18 cellular contexts compared by ENCODE assay signal in the genomic region with DNA sequence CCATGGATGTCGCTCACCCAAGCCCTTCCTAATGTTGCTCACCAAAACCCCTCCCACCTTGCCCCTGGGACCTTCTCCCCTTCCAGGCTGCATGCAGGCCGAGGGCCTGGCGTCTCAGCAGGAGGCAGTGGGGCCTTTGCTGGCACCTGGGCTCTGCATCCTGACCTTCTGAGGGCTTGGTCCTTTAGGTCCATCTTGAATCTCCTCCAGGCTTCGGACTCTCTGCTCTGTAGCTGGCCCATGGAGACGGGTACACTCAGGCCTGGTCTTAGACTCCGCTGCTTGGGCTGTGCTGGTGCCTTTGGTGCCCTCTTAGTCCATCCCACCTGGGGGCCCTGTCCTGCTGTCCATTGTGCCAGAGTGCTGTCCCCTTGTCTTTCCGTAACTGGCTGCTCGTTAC. TPM values are rescaled to one million over a fixed set of nuclear protein-coding genes. Genes with fewer than 3 reads are reported as not detected.
DNase-seq lines count a peak whose midpoint lies in the region; ATAC-seq and TF ChIP-seq lines count a peak whose summit lies in the region.
"Had no signal": no experiment of that assay in that cellular context is flagged by ENCODE, and none has a peak within 500 bp of the region (broad histone marks: within the 10 kb centered on the region; RNA-seq: fewer than 3 reads in every experiment).

No MANE protein-coding gene starts in this region.

- CTCF ChIA-PET in MCF 10A (lab: Yijun Ruan, JAX) = interaction anchor here (0.9 to 2.6 kb wide), 3 partner anchors 10 to 1231 kb away, joined by 3 to 9 read pairs (median 6); no protein-coding TSS in a partner anchor

- ATAC-seq in stimulated activated naive CD8-positive, alpha-beta T cell treated with anti-CD3 and anti-CD28 coated beads, Interleukin-15, amount 100 ng/mL, for 72 hours = no peak
- no peak for ATAC-seq in heart right ventricle
- ATAC-seq: lower lobe of right lung, T-cell had no signal

- peak overlapping the region; percentile 67 for H3K9ac ChIP-seq in OCI-LY1 (ENCODE audit: low read length)
- H3K9ac ChIP-seq: parathyroid adenoma had no signal

- H3K27ac ChIP-seq in breast epithelium (no peak overlapping the region), OCI-LY1 (ENCODE audit: low read depth, low read length, poor library complexity, severe bottlenecking) (peak overlapping the region; percentile 97), coronary artery (no peak overlapping the region), heart right ventricle (no peak overlapping the region)
- H3K27ac ChIP-seq: colonic mucosa, lower lobe of right lung, parathyroid adenoma, sigmoid colon had no signal

- H3F3A ChIP-seq in OCI-LY1 (ENCODE audit: insufficient read depth, low read length) = no peaks in the 10 kb centered on the region

- peak overlapping the region; percentile 74 for H3K4me2 ChIP-seq in OCI-LY1 (ENCODE audit: low read length)

- no peak overlapping the region for H3K4me3 Mint-ChIP-seq in MCF 10A (ENCODE audit: unreplicated experiment)
- no peak overlapping the region for H3K4me3 Mint-ChIP-seq in stimulated activated naive CD8-positive, alpha-beta T cell treated with anti-CD3 and anti-CD28 coated beads, Interleukin-15, amount 100 ng/mL, for 72 hours
- H3K4me3 Mint-ChIP-seq: activated naive CD4-positive, alpha-beta T cell treated with anti-CD3 and anti-CD28 coated beads for 36 hours had no signal

- no peak overlapping the region for H3K4me3 ChIP-seq in breast epithelium
- peak overlapping the region; percentile 47 for H3K4me3 ChIP-seq in OCI-LY1 (ENCODE audit: low read depth, low read length, poor library complexity, severe bottlenecking)
- H3K4me3 ChIP-seq in coronary artery = no peak overlapping the region
- H3K4me3 ChIP-seq in heart right ventricle = no peak overlapping the region
- H3K4me3 ChIP-seq: colonic mucosa, lower lobe of right lung, sigmoid colon had no signal

- POLR2A ChIA-PET in MCF 10A (lab: Yijun Ruan, JAX) = interaction anchor here (0.6 kb wide), 1 partner anchor 1575 kb away, joined by 3 read pairs; no protein-coding TSS in a partner anchor

- H3K27ac Mint-ChIP-seq in MCF 10A (ENCODE audit: low read depth, unreplicated experiment) = peak overlapping the region; percentile 81
- peak overlapping the region; percentile 69 to 86 for H3K27ac Mint-ChIP-seq in stimulated activated naive CD8-positive, alpha-beta T cell treated with anti-CD3 and anti-CD28 coated beads, Interleukin-15, amount 100 ng/mL, for 72 hours
- H3K27ac Mint-ChIP-seq: activated naive CD4-positive, alpha-beta T cell treated with anti-CD3 and anti-CD28 coated beads for 36 hours had no signal

- no peaks in the 10 kb centered on the region for H4K20me1 ChIP-seq in OCI-LY1 (ENCODE audit: insufficient read depth, low read length)

- H3K9me3 Mint-ChIP-seq in MCF 10A (ENCODE audit: unreplicated experiment) = no peaks in the 10 kb centered on the region
- no peaks in the 10 kb centered on the region for H3K9me3 Mint-ChIP-seq in stimulated activated naive CD8-positive, alpha-beta T cell treated with anti-CD3 and anti-CD28 coated beads, Interleukin-15, amount 100 ng/mL, for 72 hours
- H3K9me3 Mint-ChIP-seq: activated naive CD4-positive, alpha-beta T cell treated with anti-CD3 and anti-CD28 coated beads for 36 hours; T-cell had no signal

- H3K4me1 ChIP-seq in breast epithelium = no peaks in the 10 kb centered on the region
- H3K4me1 ChIP-seq in OCI-LY1 (ENCODE audit: insufficient read depth, low read length, severe bottlenecking) = peaks cover 97% of the 10 kb centered on the region
- peaks cover 11 to 99% (median 71%) of the 10 kb centered on the region in 9 donors for H3K4me1 ChIP-seq in heart right ventricle

- no peak for DNase-seq in MCF 10A (ENCODE audit: unreplicated experiment)
- DNase-seq in breast epithelium (ENCODE audit: low spot score in 2 of 2) = no peak
- DNase-seq in coronary artery (ENCODE audit: low spot score) = peak; percentile 43
- DNase-seq in stimulated activated naive CD8-positive, alpha-beta T cell treated with anti-CD3 and anti-CD28 coated beads, Interleukin-15, amount 100 ng/mL, for 72 hours = no peak
- no peak for DNase-seq in heart right ventricle
- no peak for DNase-seq in NCI-H187 (lab: John Stamatoyannopoulos, UW)
- DNase-seq in middle frontal gyrus (ENCODE audit: extremely low spot score, low spot score) = no peak
- DNase-seq: activated naive CD4-positive, alpha-beta T cell treated with anti-CD3 and anti-CD28 coated beads for 36 hours; colonic mucosa; COR-L47; hippocampal formation; islet precursor cell; lower lobe of right lung; NCI-H2227 treated with DMSO at 0.1 percent for 48 hours; sigmoid colon; T-cell had no signal

- intact Hi-C loops in MCF 10A (cut with micrococcal nuclease) = no loop called here
- intact Hi-C loops in breast epithelium (cut with DNase I; ENCODE audit: low total_unique reads) = no loop called here
- intact Hi-C loops in heart right ventricle (cut with DNase I) = no loop called here

- H2AFZ ChIP-seq in OCI-LY1 (ENCODE audit: low read length) = no peak overlapping the region
- H2AFZ ChIP-seq: parathyroid adenoma had no signal

- H3K27me3 ChIP-seq in breast epithelium (no peaks in the 10 kb centered on the region), OCI-LY1 (ENCODE audit: insufficient read depth, low read length) (no peaks in the 10 kb centered on the region), heart right ventricle (no peaks in the 10 kb centered on the region)
- H3K27me3 ChIP-seq: colonic mucosa, sigmoid colon had no signal

- WGBS in heart right ventricle, 2 donors = 94% methylated on average over 8 of the region's 8 CpGs

- H3K79me2 ChIP-seq in OCI-LY1 (ENCODE audit: insufficient read depth, low read length) = peaks cover 49% of the 10 kb centered on the region

- TF ChIP-seq CTCF in MCF 10A (IDR thresholded peaks at IDR 0.05; ENCODE audit: unreplicated experiment) (no peak), breast epithelium (IDR thresholded peaks at IDR 0.05) (no peak), OCI-LY1 (IDR thresholded peaks at IDR 0.05; ENCODE audit: low read length) (no peak), coronary artery (IDR thresholded peaks at IDR 0.05) (no peak), heart right ventricle (IDR thresholded peaks at IDR 0.05) (no peak)

- no peak for TF ChIP-seq POLR2A in breast epithelium (IDR thresholded peaks at IDR 0.05)

- peaks cover 37% of the 10 kb centered on the region for H3K4me1 Mint-ChIP-seq in MCF 10A (ENCODE audit: insufficient read depth, unreplicated experiment)
- peaks cover 96% of the 10 kb centered on the region for H3K4me1 Mint-ChIP-seq in stimulated activated naive CD8-positive, alpha-beta T cell treated with anti-CD3 and anti-CD28 coated beads, Interleukin-15, amount 100 ng/mL, for 72 hours

- no peaks in the 10 kb centered on the region for H3K27me3 Mint-ChIP-seq in MCF 10A (ENCODE audit: insufficient read depth, unreplicated experiment)
- no peaks in the 10 kb centered on the region for H3K27me3 Mint-ChIP-seq in stimulated activated naive CD8-positive, alpha-beta T cell treated with anti-CD3 and anti-CD28 coated beads, Interleukin-15, amount 100 ng/mL, for 72 hours
- H3K27me3 Mint-ChIP-seq: T-cell had no signal

- H3K9me2 ChIP-seq in OCI-LY1 (ENCODE audit: low read depth, low read length) = no peaks in the 10 kb centered on the region

- BruUV-seq in MCF 10A (replicated peaks; lab: Mats Ljungman, UMichigan) = no TSS peak

- no peaks in the 10 kb centered on the region for H3K9me3 ChIP-seq in breast epithelium
- no peaks in the 10 kb centered on the region for H3K9me3 ChIP-seq in OCI-LY1 (ENCODE audit: low read length)
- H3K9me3 ChIP-seq in heart right ventricle = no peaks in the 10 kb centered on the region
- H3K9me3 ChIP-seq: colonic mucosa, lower lobe of right lung, sigmoid colon had no signal

- H3K36me3 ChIP-seq in breast epithelium = no peaks in the 10 kb centered on the region
- peaks cover 16% of the 10 kb centered on the region; the same call in 1 of the 2 replicates for H3K36me3 ChIP-seq in OCI-LY1 (ENCODE audit: insufficient read depth, low read length)
- H3K36me3 ChIP-seq in heart right ventricle = peaks cover 0 to 20% (median 0%) of the 10 kb centered on the region in 9 donors
- H3K36me3 ChIP-seq: colonic mucosa, lower lobe of right lung, sigmoid colon had no signal

- peaks cover 40% of the 10 kb centered on the region for H3K36me3 Mint-ChIP-seq in MCF 10A (ENCODE audit: insufficient read depth, unreplicated experiment)

RNA-seq across cellular contexts. Expression of a gene that starts 14.0 kb away (rescaled TPM):
- total RNA-seq in MCF 10A (2022) (25.6 and 27.6 TPM in 2 replicates), breast epithelium (10 to 100 TPM; 24.1 to 26.2 (median 24.8) TPM), heart right ventricle (10 to 100 TPM in 8 of 10 donors, 1 to 10 TPM in 2; 8.8 to 13.7 (median 11.7) TPM)
- polyA plus RNA-seq in heart right ventricle = 1 to 10 TPM; 4.2 to 8.9 TPM
